9 cellular contexts compared by ENCODE assay signal in the genomic region with DNA sequence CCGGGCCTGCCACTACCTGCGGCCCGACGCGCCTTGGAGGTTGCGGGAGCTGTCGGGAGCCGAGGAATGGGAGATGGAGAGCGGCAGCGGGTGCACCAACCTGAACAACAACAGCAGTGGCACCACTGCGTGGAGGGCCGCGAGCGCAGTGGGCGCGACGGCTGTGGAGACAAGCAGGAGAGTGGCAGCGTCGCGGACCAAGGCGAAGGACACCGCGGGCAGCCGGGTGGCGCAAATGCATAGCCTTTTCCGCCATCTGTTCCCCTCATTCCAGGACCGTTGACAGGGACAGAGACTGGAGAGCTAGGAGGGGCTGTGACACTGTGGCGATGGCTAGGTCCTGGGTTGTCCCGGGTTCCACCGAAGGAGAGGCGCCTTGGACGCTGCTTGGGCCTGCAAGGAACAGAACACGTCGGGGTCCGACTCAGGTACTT. TPM values are rescaled to one million over a fixed set of nuclear protein-coding genes. Genes with fewer than 3 reads are reported as not detected.
DNase-seq lines count a peak whose midpoint lies in the region; ATAC-seq and TF ChIP-seq lines count a peak whose summit lies in the region.
"Had no signal": no experiment of that assay in that cellular context is flagged by ENCODE, and none has a peak within 500 bp of the region (broad histone marks: within the 10 kb centered on the region; RNA-seq: fewer than 3 reads in every experiment).

No MANE protein-coding gene starts in this region.

- peak overlapping the region; percentile 89 for H3K4me3 Mint-ChIP-seq in activated T-helper 17 cell treated with anti-CD3 and anti-CD28 coated beads, Interleukin-2, amount 50 U/mL, for 72 hours
- peak overlapping the region; percentile 60 for H3K4me3 Mint-ChIP-seq in type B pancreatic cell

- H3K4me1 Mint-ChIP-seq in activated T-helper 17 cell treated with anti-CD3 and anti-CD28 coated beads, Interleukin-2, amount 50 U/mL, for 72 hours: peaks cover 21% of the 10 kb centered on the region
- H3K4me1 Mint-ChIP-seq in type B pancreatic cell (ENCODE audit: unreplicated experiment): no peaks in the 10 kb centered on the region

- WGBS in heart left ventricle, 4 donors: 26 to 51% (median 31%) methylated on average over 27 to 35 of the region's 35 CpGs

- DNase-seq in heart left ventricle: no peak
- DNase-seq in left ventricle myocardium superior: no peak
- DNase-seq in type B pancreatic cell (ENCODE audit: extremely low spot score, unreplicated experiment): no peak
- no peak for DNase-seq in HuH-7 (ENCODE audit: low spot score)
- DNase-seq in SIG-M5 (lab: John Stamatoyannopoulos, UW): no peak
- DNase-seq: NCI-H446 had no signal

- ATAC-seq in heart left ventricle (peak in 1 of 4 donors; percentile 7), left ventricle myocardium superior (no peak), GM21360 (IDR thresholded peaks at IDR 0.05; ENCODE audit: unreplicated experiment) (no peak)
- no peak for ATAC-seq in activated T-helper 17 cell treated with anti-CD3 and anti-CD28 coated beads, Interleukin-2, amount 50 U/mL, for 72 hours (replicated peaks)

- TF ChIP-seq CTCF in heart left ventricle (IDR thresholded peaks at IDR 0.05) (no peak), type B pancreatic cell (conservative IDR thresholded peaks at IDR 0.05) (no peak)

- H3K27me3 ChIP-seq in heart left ventricle: peaks cover 0 to 21% (median 0%) of the 10 kb centered on the region in 9 donors
- no peaks in the 10 kb centered on the region for H3K27me3 ChIP-seq in mucosa of rectum (ENCODE audit: control insufficient read depth in 2 of 2, insufficient read depth in 2 of 2, low read length in 2 of 2)

- H3K4me1 ChIP-seq in heart left ventricle (peaks cover 0 to 38% (median 0%) of the 10 kb centered on the region in 12 donors), mucosa of rectum (ENCODE audit: control insufficient read depth in 2 of 2, insufficient read depth in 2 of 2, low read length in 2 of 2) (peaks cover 9 to 15% of the 10 kb centered on the region in 2 donors)

- no peaks in the 10 kb centered on the region for H3K36me3 ChIP-seq in heart left ventricle
- no peaks in the 10 kb centered on the region for H3K36me3 ChIP-seq in mucosa of rectum (ENCODE audit: control insufficient read depth in 2 of 2, insufficient read depth in 2 of 2, low read length in 2 of 2)

- H3K9me3 ChIP-seq in heart left ventricle (no peaks in the 10 kb centered on the region), mucosa of rectum (ENCODE audit: control insufficient read depth in 2 of 2, low read length in 2 of 2) (no peaks in the 10 kb centered on the region)

- H3K27ac Mint-ChIP-seq in activated T-helper 17 cell treated with anti-CD3 and anti-CD28 coated beads, Interleukin-2, amount 50 U/mL, for 72 hours: no peak overlapping the region
- no peak overlapping the region for H3K27ac Mint-ChIP-seq in type B pancreatic cell

- no peaks in the 10 kb centered on the region for H3K27me3 Mint-ChIP-seq in activated T-helper 17 cell treated with anti-CD3 and anti-CD28 coated beads, Interleukin-2, amount 50 U/mL, for 72 hours
- peaks cover 22% of the 10 kb centered on the region for H3K27me3 Mint-ChIP-seq in type B pancreatic cell

- H3K36me3 Mint-ChIP-seq in activated T-helper 17 cell treated with anti-CD3 and anti-CD28 coated beads, Interleukin-2, amount 50 U/mL, for 72 hours (ENCODE audit: low read depth): peaks cover 7% of the 10 kb centered on the region
- no peaks in the 10 kb centered on the region for H3K36me3 Mint-ChIP-seq in type B pancreatic cell

- peak overlapping the region in 1 of 2 donors; percentile 71 for H3K9ac ChIP-seq in mucosa of rectum (ENCODE audit: low read depth in 1 of 2, low read length in 2 of 2)

- H3K9me3 Mint-ChIP-seq in activated T-helper 17 cell treated with anti-CD3 and anti-CD28 coated beads, Interleukin-2, amount 50 U/mL, for 72 hours: no peaks in the 10 kb centered on the region
- no peaks in the 10 kb centered on the region for H3K9me3 Mint-ChIP-seq in type B pancreatic cell

- H3K4me3 ChIP-seq in heart left ventricle: peak overlapping the region in 11 of 12 donors; percentile 29 to 67 (median 50)
- H3K4me3 ChIP-seq in mucosa of rectum (ENCODE audit: low read length in 2 of 2): peak overlapping the region; percentile 52 to 66

- H3K27ac ChIP-seq in heart left ventricle: peak overlapping the region in 1 of 12 donors; percentile 69
- H3K27ac ChIP-seq in mucosa of rectum (ENCODE audit: low read depth in 2 of 2, low read length in 2 of 2): peak overlapping the region in 1 of 2 donors; percentile 83

- no peak for TF ChIP-seq POLR2A in heart left ventricle (IDR thresholded peaks at IDR 0.05)

- intact Hi-C loops in heart left ventricle (cut with DNase I): no loop called here
- intact Hi-C loops in left ventricle myocardium superior (cut with micrococcal nuclease): no loop called here

RNA-seq across cellular contexts. Expression of a gene that starts 1.0 kb away (rescaled TPM):
- total RNA-seq in heart left ventricle: 1 to 10 TPM in 1 of 9 donors, under 1 TPM in 3, not detected in 5; 0.15 to 2.1 (median 0.45) TPM
- under 1 TPM; 0.17 to 0.19 TPM for polyA plus RNA-seq in heart left ventricle
- 0.32 TPM for total RNA-seq in left ventricle myocardium superior
- under 1 TPM in 1 of 2 donors, not detected in 1; 0.26 TPM for total RNA-seq in activated T-helper 17 cell treated with anti-CD3 and anti-CD28 coated beads, Interleukin-2, amount 50 U/mL, for 72 hours
- total RNA-seq in type B pancreatic cell (ENCODE audit: low replicate concordance): 0.63 TPM in 1 of 2 replicates, not detected in the other

RNA-seq across cellular contexts. Expression of a gene that starts 32.1 kb away (rescaled TPM):
- 1,000 to 10,000 TPM in 8 of 9 donors, 100 to 1,000 TPM in 1; 933 to 1,886 (median 1,201) TPM for total RNA-seq in heart left ventricle
- 1,000 to 10,000 TPM; 3,082 to 4,859 TPM for polyA plus RNA-seq in heart left ventricle
- 1,069 TPM for total RNA-seq in left ventricle myocardium superior
- 1,000 to 10,000 TPM; 2,393 to 3,257 TPM for total RNA-seq in activated T-helper 17 cell treated with anti-CD3 and anti-CD28 coated beads, Interleukin-2, amount 50 U/mL, for 72 hours
- total RNA-seq in type B pancreatic cell (ENCODE audit: low replicate concordance): 2,402 and 2,468 TPM in 2 replicates
